ENCODE assay signal across 16 cellular contexts in the genomic region with DNA sequence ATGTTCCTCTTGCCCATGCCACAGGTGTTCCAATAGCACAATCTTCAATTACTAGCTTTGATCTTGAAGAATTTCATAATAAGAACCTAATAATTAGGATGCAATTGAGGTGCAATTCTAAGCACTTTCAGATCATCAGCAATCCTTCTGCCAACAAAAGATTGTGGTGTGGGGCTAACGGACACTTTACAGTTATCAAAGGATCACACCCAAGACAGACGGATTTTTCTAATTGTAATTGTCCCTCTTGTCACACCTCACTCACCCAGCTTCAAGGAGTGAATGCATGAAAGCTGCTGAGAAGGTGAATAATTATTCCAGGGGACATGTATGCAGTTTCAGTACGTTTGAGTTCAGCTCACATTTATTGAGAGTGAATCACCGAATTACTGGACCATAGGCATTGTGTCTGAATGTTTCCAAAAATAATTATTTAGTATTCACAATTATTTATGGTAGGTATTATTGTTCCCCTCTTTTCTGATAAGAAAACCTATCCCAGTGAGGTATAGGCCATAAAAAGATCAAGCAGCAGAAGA.
"Had no signal": no experiment of that assay in that cellular context is flagged by ENCODE, and none has a peak within 500 bp of the region (broad histone marks: within the 10 kb centered on the region; RNA-seq: fewer than 3 reads in every experiment).

No MANE protein-coding gene starts in this region.

- H3K27me3 ChIP-seq: thyroid gland had no signal

- H3K9me3 ChIP-seq: thyroid gland had no signal

- DNase-seq: activated CD4-positive, alpha-beta T cell treated with anti-CD3 and anti-CD28 coated beads, Interleukin-2, amount 10 ng/mL, durations not matched to agents 7 days and 5 days; activated CD8-positive, alpha-beta memory T cell treated with anti-CD3 and anti-CD28 coated beads, Interleukin-2, amount 50 U/mL, for 4 hours; activated effector memory CD4-positive, alpha-beta T cell treated with anti-CD3 and anti-CD28 coated beads, Interleukin-2, amount 50 U/mL, for 16 hours; activated T-cell treated with anti-CD3 and anti-CD28 coated beads, Interleukin-2, amount 50 U/mL, for 72 hours; dermis blood vessel endothelial cell; effector memory CD8-positive, alpha-beta T cell; foreskin melanocyte; occipital lobe; posterior cingulate gyrus; stimulated activated CD4-positive, alpha-beta T cell treated with anti-CD3 and anti-CD28 coated beads, Interleukin-12 subunit alpha, Interleukin-12 subunit beta, amount 100 ng/mL, for 4 hours; stimulated activated CD4-positive, alpha-beta T cell treated with anti-CD3 and anti-CD28 coated beads, Interleukin-1b, Interleukin-23, amount 100 ng/mL, for 48 hours; stimulated activated naive CD4-positive, alpha-beta T cell treated with Interleukin-2 at 50 U/mL for 16 hours; T-cell; thyroid gland had no signal

- H3K27ac ChIP-seq: thyroid gland had no signal

- ATAC-seq: activated CD4-positive, CD25-positive, alpha-beta regulatory T cell treated with anti-CD3 and anti-CD28 coated beads, Interleukin-2, amount 50 U/mL, for 24 hours; activated naive CD4-positive, alpha-beta T cell treated with anti-CD3 and anti-CD28 coated beads, Interleukin-2, amount 50 U/mL, for 72 hours; activated T-cell treated with anti-CD3 and anti-CD28 coated beads, Interleukin-2, amount 50 U/mL, for 72 hours; effector memory CD8-positive, alpha-beta T cell; T-cell had no signal

- H3K4me3 ChIP-seq: thyroid gland had no signal

- H3K36me3 ChIP-seq: thyroid gland had no signal
